Comparison of ENCODE assay signal across 11 cellular contexts in genomic region chr2:195319112-195319460, GRCh38.
A peak's percentile ranks its signal among the peaks of the same experiment; 100 is the strongest.
DNase-seq lines count a peak whose midpoint lies in the region; ATAC-seq and TF ChIP-seq lines count a peak whose summit lies in the region.
"Had no signal": no experiment of that assay in that cellular context is flagged by ENCODE, and none has a peak within 500 bp of the region (broad histone marks: within the 10 kb centered on the region; RNA-seq: fewer than 3 reads in every experiment).

No MANE protein-coding gene starts in this region.

- H3K4me1 ChIP-seq in DND-41 (ENCODE audit: insufficient read depth, low read length) (peaks cover 60% of the 10 kb centered on the region), mesenchymal stem cell (ENCODE audit: control insufficient read depth, insufficient read depth, low read depth, low read length) (no peaks in the 10 kb centered on the region), ovary (ENCODE audit: insufficient read depth) (no peaks in the 10 kb centered on the region)
- H3K4me1 ChIP-seq: vagina had no signal

- no peaks in the 10 kb centered on the region for H3K27me3 ChIP-seq in DND-41 (ENCODE audit: insufficient read depth, low read length, poor library complexity)
- H3K27me3 ChIP-seq in mesenchymal stem cell (ENCODE audit: control insufficient read depth in 1 of 2, insufficient read depth in 1 of 2, low read length in 2 of 2) = no peaks in the 10 kb centered on the region
- no peaks in the 10 kb centered on the region for H3K27me3 ChIP-seq in ovary
- H3K27me3 ChIP-seq: esophagus muscularis mucosa, vagina had no signal

- no peak overlapping the region for H2BK15ac ChIP-seq in mesenchymal stem cell (ENCODE audit: low read depth, poor library complexity, severe bottlenecking)

- peaks cover 2% of the 10 kb centered on the region for H3K9me3 ChIP-seq in DND-41 (ENCODE audit: insufficient read depth, low read length, severe bottlenecking)
- no peaks in the 10 kb centered on the region for H3K9me3 ChIP-seq in mesenchymal stem cell (ENCODE audit: control insufficient read depth, low read length)
- no peaks in the 10 kb centered on the region for H3K9me3 ChIP-seq in ovary
- H3K9me3 ChIP-seq: esophagus muscularis mucosa, vagina had no signal

- H2BK120ac ChIP-seq in mesenchymal stem cell (ENCODE audit: low read depth, low read length) = no peak overlapping the region

- H2BK12ac ChIP-seq in mesenchymal stem cell (ENCODE audit: low read length in 2 of 2) = no peak overlapping the region

- no peak for TF ChIP-seq POLR2A in ovary (IDR thresholded peaks at IDR 0.05)

- 29% methylated on average over 2 of the region's 3 CpGs for WGBS in mesenchymal stem cell
- 6 to 23% (median 10%) methylated on average over 3 of the region's 3 CpGs for WGBS in ovary, 3 donors

- no peaks in the 10 kb centered on the region for H3K79me1 ChIP-seq in mesenchymal stem cell (replicated peaks; ENCODE audit: low read length, poor library complexity, severe bottlenecking)

- no peak overlapping the region for H3K4ac ChIP-seq in mesenchymal stem cell (ENCODE audit: low read depth in 1 of 2, low read length in 2 of 2)

- DNase-seq in DND-41 (no peak), NCI-H460 (ENCODE audit: extremely low read depth, low read depth) (peak; percentile 14), epithelial cell of esophagus (ENCODE audit: low read depth) (peak; percentile 94), mesenchymal stem cell (peak; percentile 40), ovary (no peak), NCI-H345 treated with DMSO at 0.1 percent for 48 hours (lab: John Stamatoyannopoulos, UW; ENCODE audit: unreplicated experiment) (no peak)
- no peak for DNase-seq in activated T-cell treated with anti-CD3 and anti-CD28 coated beads, Interleukin-2, amount 50 U/mL, for 1 hour
- DNase-seq: left cardiac atrium had no signal

- H2AK5ac ChIP-seq in mesenchymal stem cell (ENCODE audit: low read length, severe bottlenecking) = no peak overlapping the region

- H3K18ac ChIP-seq in mesenchymal stem cell (ENCODE audit: low read depth in 1 of 2, low read length in 2 of 2) = no peak overlapping the region

- H2BK5ac ChIP-seq in mesenchymal stem cell (ENCODE audit: low read depth, low read length, poor library complexity, severe bottlenecking) = no peak overlapping the region

- TF ChIP-seq CTCF in DND-41 (IDR thresholded peaks at IDR 0.05; ENCODE audit: borderline replicate concordance, extremely low read depth, low read length, poor library complexity, severe bottlenecking) (no peak), epithelial cell of esophagus (IDR thresholded peaks at IDR 0.05; ENCODE audit: insufficient read depth, low read depth, low read length, missing control alignments) (no peak), ovary (IDR thresholded peaks at IDR 0.05) (no peak)

- peak overlapping the region; percentile 19; the same call in 1 of the 2 replicates for H3K9ac ChIP-seq in DND-41 (ENCODE audit: low read depth, low read length)
- H3K9ac ChIP-seq in mesenchymal stem cell (ENCODE audit: low read length) = peak overlapping the region; percentile 32

- H3K36me3 ChIP-seq in DND-41 (ENCODE audit: insufficient read depth, low read length) (no peaks in the 10 kb centered on the region), mesenchymal stem cell (ENCODE audit: control insufficient read depth in 1 of 2, insufficient read depth in 2 of 2, low read depth in 1 of 2, low read length in 2 of 2) (no peaks in the 10 kb centered on the region), ovary (no peaks in the 10 kb centered on the region)
- H3K36me3 ChIP-seq: esophagus muscularis mucosa, vagina had no signal

- H3K23ac ChIP-seq in mesenchymal stem cell (ENCODE audit: low read length in 2 of 2) = no peak overlapping the region

- H4K20me1 ChIP-seq in DND-41 (ENCODE audit: insufficient read depth, low read length) = no peaks in the 10 kb centered on the region

- ATAC-seq in DND-41 (ENCODE audit: insufficient read depth, low read depth) (peak; percentile 18; the same call in 2 of the 3 replicates), HG03196 (IDR thresholded peaks at IDR 0.05; ENCODE audit: unreplicated experiment) (no peak)

- H3K4me3 ChIP-seq in DND-41 (ENCODE audit: low read depth in 1 of 2, low read length in 2 of 2) (no peak overlapping the region), epithelial cell of esophagus (ENCODE audit: low read length) (no peak overlapping the region), mesenchymal stem cell (ENCODE audit: insufficient read depth in 1 of 2, low read depth in 1 of 2, low read length in 2 of 2) (no peak overlapping the region), ovary (no peak overlapping the region)
- H3K4me3 ChIP-seq: esophagus muscularis mucosa, vagina had no signal

- H3K27ac ChIP-seq in DND-41 (ENCODE audit: low read length) (peak overlapping the region; percentile 72), mesenchymal stem cell (ENCODE audit: low read length, poor library complexity, severe bottlenecking) (no peak overlapping the region), ovary (no peak overlapping the region)
- H3K27ac ChIP-seq: esophagus muscularis mucosa, vagina had no signal

- H2AFZ ChIP-seq in DND-41 (ENCODE audit: low read depth, low read length) = no peak overlapping the region
- no peak overlapping the region for H2AFZ ChIP-seq in mesenchymal stem cell (ENCODE audit: low read depth, low read length)

- no peak overlapping the region for H3K14ac ChIP-seq in mesenchymal stem cell (ENCODE audit: low read length in 2 of 2)

- TF ChIP-seq EP300 in ovary (IDR thresholded peaks at IDR 0.05) = no peak

- H3K4me2 ChIP-seq in DND-41 (ENCODE audit: insufficient read depth, low read length) (no peak overlapping the region), mesenchymal stem cell (ENCODE audit: low read length, poor library complexity, severe bottlenecking) (no peak overlapping the region)

- intact Hi-C loops in ovary (cut with DNase I) = no loop called here

- no peaks in the 10 kb centered on the region for H3K79me2 ChIP-seq in DND-41 (ENCODE audit: insufficient read depth, low read length)

- no peak overlapping the region for H4K91ac ChIP-seq in mesenchymal stem cell (ENCODE audit: low read length)

- H4K8ac ChIP-seq in mesenchymal stem cell (ENCODE audit: low read length) = no peak overlapping the region

Comparison
In these comparisons a context has a peak if more than half of its experiments do, and no peak if none do; other contexts are left out.
1. DNase-seq: peak in NCI-H460 (single experiment), epithelial cell of esophagus (single experiment) and mesenchymal stem cell (single experiment); none in DND-41 (single experiment), activated T-cell treated with anti-CD3 and anti-CD28 coated beads, Interleukin-2, amount 50 U/mL, for 1 hour (single experiment), ovary (0 of 5) and NCI-H345 treated with DMSO at 0.1 percent for 48 hours (single experiment).